Comparison of ENCODE assay signal across 28 cellular contexts in genomic region chr11:119827113-119827512, GRCh38.
"Had no signal": no experiment of that assay in that cellular context is flagged by ENCODE, and none has a peak within 500 bp of the region (broad histone marks: within the 10 kb centered on the region; RNA-seq: fewer than 3 reads in every experiment).

No MANE protein-coding gene starts in this region.

- H3K4me3 Mint-ChIP-seq: immature natural killer cell; mesothelial cell of epicardium; naive B cell; natural killer cell; nephron progenitor cell; stimulated activated naive B cell treated with anti-CD40 and anti-IgM and Interleukin-4, amounts not matched to agents 10 μg/mL and 1 μg/mL and 100 μg/mL, for 72 hours had no signal

- H3K27ac Mint-ChIP-seq: immature natural killer cell; mesothelial cell of epicardium; naive B cell; natural killer cell; nephron progenitor cell; stimulated activated naive B cell treated with anti-CD40 and anti-IgM and Interleukin-4, amounts not matched to agents 10 μg/mL and 1 μg/mL and 100 μg/mL, for 72 hours had no signal

- H2AFZ ChIP-seq: hepatocyte had no signal

- H3K9me3 ChIP-seq: ovary, prostate gland, stomach, testis, thyroid gland, transverse colon, upper lobe of right lung had no signal

- H3K79me2 ChIP-seq: hepatocyte had no signal

- H3K4me1 ChIP-seq: left ventricle myocardium inferior, prostate gland, thyroid gland, upper lobe of right lung had no signal

- DNase-seq: heart right ventricle; immature natural killer cell; kidney; left ventricle myocardium inferior; mesendoderm; naive B cell; natural killer cell; nephron progenitor cell; ovary; retina; right cardiac atrium; stimulated activated CD4-positive, alpha-beta T cell treated with anti-CD3 and anti-CD28 coated beads, Interleukin-12 subunit alpha, Interleukin-12 subunit beta, amount 100 ng/mL, for 4 hours; stimulated activated CD4-positive, alpha-beta T cell treated with anti-CD3 and anti-CD28 coated beads, Interleukin-15, amount 100 ng/mL, for 24 hours; stimulated activated CD4-positive, alpha-beta T cell treated with anti-CD3 and anti-CD28 coated beads, Interleukin-2, amount 100 ng/mL, for 24 hours; stimulated activated CD4-positive, alpha-beta T cell treated with anti-CD3 and anti-CD28 coated beads, Interleukin-4, amount 100 ng/mL, for 1 hour; stimulated activated naive B cell treated with anti-CD40 and anti-IgM and Interleukin-4, amounts not matched to agents 10 μg/mL and 1 μg/mL and 100 μg/mL, for 72 hours; stimulated activated naive CD8-positive, alpha-beta T cell treated with anti-CD3 and anti-CD28 coated beads, Interleukin-15, Interleukin-2, amounts not matched to agents 100 U/mL and 50 U/mL, for 24 hours; stomach; testis; thyroid gland; transverse colon; upper lobe of right lung had no signal

- ATAC-seq: heart right ventricle; natural killer cell; right cardiac atrium; sciatic nerve; stimulated activated naive B cell treated with anti-CD40 and anti-IgM and Interleukin-4, amounts not matched to agents 10 μg/mL and 1 μg/mL and 100 μg/mL, for 72 hours; stimulated activated naive CD8-positive, alpha-beta T cell treated with anti-CD3 and anti-CD28 coated beads, Interleukin-15, Interleukin-2, amounts not matched to agents 100 U/mL and 50 U/mL, for 24 hours; upper lobe of right lung had no signal

- H3K36me3 ChIP-seq: heart right ventricle, left ventricle myocardium inferior, ovary, prostate gland, stomach, thyroid gland, transverse colon, upper lobe of right lung had no signal

- H3K4me1 Mint-ChIP-seq: immature natural killer cell, naive B cell, natural killer cell had no signal

- H3K27ac ChIP-seq: heart right ventricle, hepatocyte, left ventricle myocardium inferior, ovary, prostate gland, skin epidermis, stomach, testis, thyroid gland, transverse colon, upper lobe of right lung had no signal

- H3K4me2 ChIP-seq: hepatocyte had no signal

- H3K27me3 ChIP-seq: hepatocyte, ovary, testis, thyroid gland, transverse colon, upper lobe of right lung had no signal

- H3K36me3 Mint-ChIP-seq: immature natural killer cell; natural killer cell; stimulated activated naive B cell treated with anti-CD40 and anti-IgM and Interleukin-4, amounts not matched to agents 10 μg/mL and 1 μg/mL and 100 μg/mL, for 72 hours had no signal

- H3K4me3 ChIP-seq: heart right ventricle, hepatocyte, left ventricle myocardium inferior, lung, ovary, prostate gland, skin epidermis, stomach, testis, thyroid gland, transverse colon, upper lobe of right lung had no signal
